In the genomic region with DNA sequence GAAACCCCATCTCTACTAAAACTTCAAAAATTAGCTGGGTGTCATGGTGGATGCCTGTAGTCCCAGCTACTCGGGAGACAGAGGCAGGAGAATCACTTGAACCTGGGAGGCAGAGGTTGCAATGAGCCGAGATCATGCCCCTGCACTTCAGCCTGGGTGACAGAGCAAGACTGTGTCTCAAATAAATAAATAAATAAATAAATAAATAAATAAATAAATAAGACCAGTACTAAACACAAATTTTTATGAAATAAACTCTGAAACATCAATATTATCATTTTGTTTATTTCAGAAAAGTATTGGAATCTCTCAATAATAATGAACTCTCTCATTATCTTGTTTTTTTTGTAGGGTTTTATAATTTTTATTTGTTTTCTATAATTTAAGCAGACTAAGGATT, we compare ENCODE assay signal across 6 cellular contexts. TPM values are rescaled to one million over a fixed set of nuclear protein-coding genes. Genes with fewer than 3 reads are reported as not detected.
"Had no signal": no experiment of that assay in that cellular context is flagged by ENCODE, and none has a peak within 500 bp of the region (broad histone marks: within the 10 kb centered on the region; RNA-seq: fewer than 3 reads in every experiment).

No MANE protein-coding gene starts in this region.

RNA-seq across cellular contexts. Expression of a gene that starts 18.2 kb away (rescaled TPM):
- total RNA-seq: NCI-H460, OCI-LY7, Peyer's patch, Right ventricle myocardium superior, SJSA1, T-cell had no signal
